In the genomic region with DNA sequence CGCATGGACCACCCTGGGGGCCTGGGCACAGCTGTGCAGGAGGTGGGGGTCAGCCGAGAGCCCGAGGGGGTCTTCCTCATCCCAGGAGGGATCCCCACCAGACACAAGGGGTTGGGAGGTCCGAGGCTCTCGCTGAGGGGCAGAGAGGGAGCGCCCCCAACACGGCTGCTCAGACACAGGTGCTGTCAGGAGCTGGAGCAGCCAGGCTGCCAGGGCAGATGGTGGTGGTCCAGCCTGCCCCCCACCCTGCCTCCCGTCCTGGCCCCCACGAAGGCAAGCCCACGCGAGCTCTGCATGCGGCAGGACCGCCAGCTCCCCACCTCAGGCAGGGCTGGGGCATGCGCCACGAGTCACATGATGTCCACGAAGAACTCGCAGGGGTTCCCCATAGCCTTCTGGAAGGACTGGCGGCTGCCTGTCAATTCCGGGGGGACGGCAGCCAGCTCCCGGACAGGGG, we compare ENCODE assay signal across 31 cellular contexts. TPM values are rescaled to one million over a fixed set of nuclear protein-coding genes. Genes with fewer than 3 reads are reported as not detected.
"Had no signal": no experiment of that assay in that cellular context is flagged by ENCODE, and none has a peak within 500 bp of the region (broad histone marks: within the 10 kb centered on the region; RNA-seq: fewer than 3 reads in every experiment).

No MANE protein-coding gene starts in this region.

- DNase-seq: activated B cell treated with CpG ODN at 0.5 μM for 24 hours; activated CD4-positive, alpha-beta T cell treated with anti-CD3 and anti-CD28 coated beads for 48 hours; activated CD4-positive, alpha-beta T cell treated with anti-CD3 and anti-CD28 coated beads, Interleukin-2, amount 50 U/mL, for 1 hour; activated CD4-positive, alpha-beta T cell treated with anti-CD3 and anti-CD28 coated beads, Interleukin-2, amount 50 U/mL, for 48 hours; activated CD8-positive, alpha-beta memory T cell treated with anti-CD3 and anti-CD28 coated beads for 24 hours; activated CD8-positive, alpha-beta T cell treated with anti-CD3 and anti-CD28 coated beads for 36 hours; activated effector memory CD4-positive, alpha-beta T cell treated with Interleukin-2 at 50 U/mL for 16 hours; activated gamma-delta T cell treated with Interleukin-2 at 50 U/mL for 16 hours; activated naive CD4-positive, alpha-beta T cell treated with anti-CD3 and anti-CD28 coated beads, Interleukin-2, amount 50 U/mL, for 16 hours; activated naive CD4-positive, alpha-beta T cell treated with Interleukin-2 at 50 U/mL for 16 hours; activated T-cell treated with anti-CD3 and anti-CD28 coated beads, Interleukin-2, amount 50 U/mL, for 4 hours; amniotic stem cell; anterior cingulate cortex; brain microvascular endothelial cell; dorsolateral prefrontal cortex; effector memory CD4-positive, alpha-beta T cell; endodermal cell; foreskin fibroblast; head of caudate nucleus; T-helper 1 cell; T-helper 17 cell; T1000; WERI-Rb-1 had no signal

- ATAC-seq: activated CD4-positive, CD25-positive, alpha-beta regulatory T cell treated with anti-CD3 and anti-CD28 coated beads, Interleukin-2, amount 50 U/mL, for 24 hours; activated CD8-positive, alpha-beta T cell treated with anti-CD3 and anti-CD28 coated beads for 36 hours; activated T-cell treated with anti-CD3 and anti-CD28 coated beads, Interleukin-2, amount 50 U/mL, for 4 hours; activated T-helper 17 cell treated with anti-CD3 and anti-CD28 coated beads, Interleukin-2, amount 50 U/mL, for 72 hours; esophagus mucosa; T-helper 17 cell had no signal

- H3K27me3 ChIP-seq: brain microvascular endothelial cell, dorsolateral prefrontal cortex had no signal

- FAIRE-seq: astrocyte, bronchial epithelial cell, frontal cortex had no signal

- H3K4me3 ChIP-seq: coronary artery, dorsolateral prefrontal cortex had no signal

- H3K27ac ChIP-seq: brain microvascular endothelial cell, coronary artery, dorsolateral prefrontal cortex, WERI-Rb-1 had no signal

RNA-seq across cellular contexts. Expression of a gene that starts 4.7 kb away (rescaled TPM):
- total RNA-seq: epithelial cell of proximal tubule had no signal
